12 cellular contexts compared by ENCODE assay signal in genomic region chr15:55527150-55527549, GRCh38. TPM values are rescaled to one million over a fixed set of nuclear protein-coding genes. Genes with fewer than 3 reads are reported as not detected.
DNase-seq lines count a peak whose midpoint lies in the region; ATAC-seq and TF ChIP-seq lines count a peak whose summit lies in the region.
"Had no signal": no experiment of that assay in that cellular context is flagged by ENCODE, and none has a peak within 500 bp of the region (broad histone marks: within the 10 kb centered on the region; RNA-seq: fewer than 3 reads in every experiment).

No MANE protein-coding gene starts in this region.

- peak overlapping the region; percentile 70 for H2BK15ac ChIP-seq in mesenchymal stem cell (ENCODE audit: low read depth, poor library complexity, severe bottlenecking)

- no peaks in the 10 kb centered on the region for H3K79me1 ChIP-seq in mesenchymal stem cell (replicated peaks; ENCODE audit: low read length, poor library complexity, severe bottlenecking)

- H3K9me3 ChIP-seq in RWPE2 (ENCODE audit: severe bottlenecking) = no peaks in the 10 kb centered on the region
- no peaks in the 10 kb centered on the region for H3K9me3 ChIP-seq in mesenchymal stem cell (ENCODE audit: control insufficient read depth, low read length)
- H3K9me3 ChIP-seq: SJCRH30 had no signal

- H3K4ac ChIP-seq in mesenchymal stem cell (ENCODE audit: low read depth in 1 of 2, low read length in 2 of 2) = peak overlapping the region in 1 of 2 experiments; percentile 17

- no peak overlapping the region for H2AK5ac ChIP-seq in mesenchymal stem cell (ENCODE audit: low read length, severe bottlenecking)

- H3K36me3 ChIP-seq in KMS-11 (ENCODE audit: insufficient read depth) (no peaks in the 10 kb centered on the region), RWPE2 (ENCODE audit: low read depth) (no peaks in the 10 kb centered on the region), mesenchymal stem cell (ENCODE audit: control insufficient read depth in 1 of 2, insufficient read depth in 2 of 2, low read depth in 1 of 2, low read length in 2 of 2) (no peaks in the 10 kb centered on the region)
- H3K36me3 ChIP-seq: SJCRH30 had no signal

- no peak overlapping the region for H3K14ac ChIP-seq in mesenchymal stem cell (ENCODE audit: low read length in 2 of 2)

- H3K79me2 ChIP-seq in KMS-11 (ENCODE audit: insufficient read depth, low read depth) = no peaks in the 10 kb centered on the region

- no peak overlapping the region for H2BK12ac ChIP-seq in mesenchymal stem cell (ENCODE audit: low read length in 2 of 2)

- H4K20me1 ChIP-seq in KMS-11 (ENCODE audit: insufficient read depth) = no peaks in the 10 kb centered on the region

- DNase-seq in D341Med (ENCODE audit: low spot score) (peak; percentile 39), RWPE2 (ENCODE audit: low spot score) (no peak), mesenchymal stem cell (no peak), NCI-H510A (lab: John Stamatoyannopoulos, UW) (no peak)
- no peak for DNase-seq in activated CD4-positive, alpha-beta T cell treated with anti-CD3 and anti-CD28 coated beads, Interleukin-2, amount 50 U/mL, for 48 hours
- DNase-seq: DMS79, NCI-H1694, NCI-H2107 had no signal

- H2BK5ac ChIP-seq in mesenchymal stem cell (ENCODE audit: low read depth, low read length, poor library complexity, severe bottlenecking) = no peak overlapping the region

- H4K91ac ChIP-seq in mesenchymal stem cell (ENCODE audit: low read length) = no peak overlapping the region

- WGBS in mesenchymal stem cell = 73% methylated on average over 1 of the region's 1 CpG

- peak overlapping the region; percentile 71; the same call in 1 of the 2 replicates for H2AFZ ChIP-seq in KMS-11 (ENCODE audit: low read depth)
- peak overlapping the region; percentile 39 for H2AFZ ChIP-seq in mesenchymal stem cell (ENCODE audit: low read depth, low read length)

- H3K27me3 ChIP-seq in KMS-11 (ENCODE audit: insufficient read depth, low read depth) = no peaks in the 10 kb centered on the region
- peaks cover 7% of the 10 kb centered on the region for H3K27me3 ChIP-seq in RWPE2 (ENCODE audit: insufficient read depth, poor library complexity, severe bottlenecking)
- H3K27me3 ChIP-seq in mesenchymal stem cell (ENCODE audit: control insufficient read depth in 1 of 2, insufficient read depth in 1 of 2, low read length in 2 of 2) = peaks cover 0 to 13% of the 10 kb centered on the region in 2 experiments
- H3K27me3 ChIP-seq: SJCRH30 had no signal

- H3K4me3 ChIP-seq in KMS-11 (IDR thresholded peaks at IDR 0.05; ENCODE audit: insufficient read depth, low read depth, low read length) (no peak overlapping the region), RWPE2 (ENCODE audit: severe bottlenecking) (no peak overlapping the region), mesenchymal stem cell (ENCODE audit: insufficient read depth in 1 of 2, low read depth in 1 of 2, low read length in 2 of 2) (no peak overlapping the region)
- H3K4me3 ChIP-seq: A549, SJCRH30 had no signal

- H3K4me1 ChIP-seq in KMS-11 (ENCODE audit: low read depth, poor library complexity, severe bottlenecking) (no peaks in the 10 kb centered on the region), RWPE2 (ENCODE audit: insufficient read depth, poor library complexity, severe bottlenecking) (no peaks in the 10 kb centered on the region), mesenchymal stem cell (ENCODE audit: control insufficient read depth, insufficient read depth, low read depth, low read length) (peaks cover 3% of the 10 kb centered on the region)

- H3K18ac ChIP-seq in mesenchymal stem cell (ENCODE audit: low read depth in 1 of 2, low read length in 2 of 2) = peak overlapping the region in 1 of 2 experiments; percentile 61

- H3K4me2 ChIP-seq in KMS-11 = no peak overlapping the region
- H3K4me2 ChIP-seq in mesenchymal stem cell (ENCODE audit: low read length, poor library complexity, severe bottlenecking) = no peak overlapping the region
- H3K4me2 ChIP-seq: A549 had no signal

- peak overlapping the region; percentile 30 for H4K8ac ChIP-seq in mesenchymal stem cell (ENCODE audit: low read length)

- no peak overlapping the region for H2BK120ac ChIP-seq in mesenchymal stem cell (ENCODE audit: low read depth, low read length)

- ATAC-seq in RWPE2 (ENCODE audit: low read depth) = 0 out of 3 replicates have a peak, but pooled peaks have one; percentile 8
- no peak for ATAC-seq in HG03025 (IDR thresholded peaks at IDR 0.05; ENCODE audit: low FRiP score, unreplicated experiment)

- H3K9ac ChIP-seq in KMS-11 = no peak overlapping the region
- H3K9ac ChIP-seq in mesenchymal stem cell (ENCODE audit: low read length) = no peak overlapping the region

- TF ChIP-seq CTCF in KMS-11 (conservative IDR thresholded peaks at IDR 0.05; ENCODE audit: low read depth, low read length) = no peak
- TF ChIP-seq CTCF in RWPE2 (IDR thresholded peaks at IDR 0.05; ENCODE audit: poor library complexity, severe bottlenecking) = no peak

- no peak overlapping the region for H3K27ac ChIP-seq in KMS-11
- no peak overlapping the region for H3K27ac ChIP-seq in RWPE2 (ENCODE audit: poor library complexity, severe bottlenecking)
- H3K27ac ChIP-seq in mesenchymal stem cell (ENCODE audit: low read length, poor library complexity, severe bottlenecking) = no peak overlapping the region
- H3K27ac ChIP-seq: SJCRH30 had no signal

- no peak overlapping the region for H3K23ac ChIP-seq in mesenchymal stem cell (ENCODE audit: low read length in 2 of 2)

RNA-seq across cellular contexts. Expression of gene DNAAF4, which starts 19.1 kb away (rescaled TPM):
- polyA plus RNA-seq in mesenchymal stem cell (2013, experiment 1 of 2) = 8.4 TPM
- polyA plus RNA-seq in mesenchymal stem cell (2013, experiment 2 of 2) = 9.5 TPM
